8 cellular contexts compared by ENCODE assay signal in genomic region chr1:117534995-117535467, GRCh38.
DNase-seq lines count a peak whose midpoint lies in the region; ATAC-seq and TF ChIP-seq lines count a peak whose summit lies in the region.

No MANE protein-coding gene starts in this region.

- H3K4me1 ChIP-seq in CD4-positive, alpha-beta memory T cell (ENCODE audit: insufficient read depth, low read length) = peaks cover 21% of the 10 kb centered on the region
- H3K4me1 ChIP-seq in upper lobe of right lung = peaks cover 3% of the 10 kb centered on the region

- POLR2A ChIA-PET in CD4-positive, alpha-beta memory T cell (lab: Charles Lee; ENCODE audit: partially characterized antibody) = interaction anchor here (0.7 to 2.9 kb wide), 11 partner anchors 72 to 360 kb away, joined by 3 to 28 read pairs (median 5); partner anchors contain the start of gene TENT5C

- H3K27me3 ChIP-seq in CD4-positive, alpha-beta memory T cell (ENCODE audit: insufficient read depth, low read length) = no peaks in the 10 kb centered on the region
- H3K27me3 ChIP-seq in upper lobe of right lung = no peaks in the 10 kb centered on the region

- no peak for TF ChIP-seq POLR2A in erythroblast (IDR thresholded peaks at IDR 0.05; ENCODE audit: low read length)

- peak overlapping the region in 3 of 7 donors; percentile 23 to 53 (median 27) for H3K27ac Mint-ChIP-seq in CD4-positive, alpha-beta memory T cell
- peak overlapping the region in 1 of 2 donors; percentile 28 for H3K27ac Mint-ChIP-seq in natural killer cell treated with Interleukin-12 subunit alpha and Interleukin-12 subunit beta and Interleukin-15 and Interleukin-18, amount 100 ng/mL, for 72 hours

- H3K27ac ChIP-seq in CD4-positive, alpha-beta memory T cell (ENCODE audit: low read depth, low read length) = no peak overlapping the region
- H3K27ac ChIP-seq in upper lobe of right lung = no peak overlapping the region

- H3K9me3 Mint-ChIP-seq in CD4-positive, alpha-beta memory T cell = no peaks in the 10 kb centered on the region
- no peaks in the 10 kb centered on the region for H3K9me3 Mint-ChIP-seq in natural killer cell treated with Interleukin-12 subunit alpha and Interleukin-12 subunit beta and Interleukin-15 and Interleukin-18, amount 100 ng/mL, for 72 hours

- H3K4me3 Mint-ChIP-seq in CD4-positive, alpha-beta memory T cell = peak overlapping the region in 1 of 8 donors; percentile 21
- H3K4me3 Mint-ChIP-seq in natural killer cell treated with Interleukin-12 subunit alpha and Interleukin-12 subunit beta and Interleukin-15 and Interleukin-18, amount 100 ng/mL, for 72 hours = no peak overlapping the region

- H3K27me3 Mint-ChIP-seq in CD4-positive, alpha-beta memory T cell = no peaks in the 10 kb centered on the region
- H3K27me3 Mint-ChIP-seq in natural killer cell treated with Interleukin-12 subunit alpha and Interleukin-12 subunit beta and Interleukin-15 and Interleukin-18, amount 100 ng/mL, for 72 hours = no peaks in the 10 kb centered on the region

- no peak overlapping the region for H3K4me3 ChIP-seq in CD4-positive, alpha-beta memory T cell (ENCODE audit: low read length in 2 of 2)
- no peak overlapping the region for H3K4me3 ChIP-seq in upper lobe of right lung

- CTCF ChIA-PET in CD4-positive, alpha-beta memory T cell (lab: Charles Lee; ENCODE audit: partially characterized antibody) = interaction anchor here (0.7 to 10.8 kb wide), 61 partner anchors 8 to 406 kb away, joined by 3 to 350 read pairs (median 5); partner anchors contain the start of gene TENT5C

- peak; percentile 81 for ATAC-seq in HG03354 (IDR thresholded peaks at IDR 0.05; ENCODE audit: poor library complexity, severe bottlenecking, unreplicated experiment)
- peak; percentile 86 for ATAC-seq in natural killer cell treated with Interleukin-12 subunit alpha and Interleukin-12 subunit beta and Interleukin-15 and Interleukin-18, amount 100 ng/mL, for 72 hours
- peak; percentile 92 for ATAC-seq in upper lobe of right lung

- intact Hi-C loops in CD4-positive, alpha-beta memory T cell (cut with micrococcal nuclease) = loop anchor here (1.0 kb wide), 4 partner anchors 70 to 223 kb away; no protein-coding TSS in a partner anchor
- intact Hi-C loops in upper lobe of right lung (cut with DNase I) = no loop called here

- no peaks in the 10 kb centered on the region for H3K36me3 ChIP-seq in CD4-positive, alpha-beta memory T cell (ENCODE audit: insufficient read depth, low read length)
- H3K36me3 ChIP-seq in upper lobe of right lung = no peaks in the 10 kb centered on the region

- no peaks in the 10 kb centered on the region for H3K9me3 ChIP-seq in CD4-positive, alpha-beta memory T cell (ENCODE audit: control insufficient read depth in 1 of 2, low read length in 2 of 2)
- no peaks in the 10 kb centered on the region for H3K9me3 ChIP-seq in upper lobe of right lung

- peaks cover 0 to 6% (median 0%) of the 10 kb centered on the region in 4 donors for H3K4me1 Mint-ChIP-seq in CD4-positive, alpha-beta memory T cell
- H3K4me1 Mint-ChIP-seq in natural killer cell treated with Interleukin-12 subunit alpha and Interleukin-12 subunit beta and Interleukin-15 and Interleukin-18, amount 100 ng/mL, for 72 hours (ENCODE audit: low read depth in 2 of 2) = peaks cover 9 to 21% of the 10 kb centered on the region in 2 donors

- peak; percentile 61 to 68 (median 66) for DNase-seq in CD4-positive, alpha-beta memory T cell
- peak; percentile 27 for DNase-seq in GM19238 (ENCODE audit: insufficient read length, low spot score)
- peak; percentile 23 for DNase-seq in NCI-H446 treated with DMSO at 0.1 percent for 48 hours (lab: John Stamatoyannopoulos, UW)
- peak; percentile 18 to 60 for DNase-seq in activated CD4-positive, alpha-beta T cell treated with anti-CD3 and anti-CD28 coated beads, Interleukin-2, amount 50 U/mL, for 24 hours (ENCODE audit: low read depth in 1 of 2, low spot score in 1 of 2)
- DNase-seq in erythroblast (lab: John Stamatoyannopoulos, UW) = peak; percentile 71 to 79
- no peak for DNase-seq in natural killer cell treated with Interleukin-12 subunit alpha and Interleukin-12 subunit beta and Interleukin-15 and Interleukin-18, amount 100 ng/mL, for 72 hours (ENCODE audit: low spot score)
- DNase-seq in upper lobe of right lung = no peak

- no peaks in the 10 kb centered on the region for H3K36me3 Mint-ChIP-seq in CD4-positive, alpha-beta memory T cell
- no peaks in the 10 kb centered on the region for H3K36me3 Mint-ChIP-seq in natural killer cell treated with Interleukin-12 subunit alpha and Interleukin-12 subunit beta and Interleukin-15 and Interleukin-18, amount 100 ng/mL, for 72 hours

- TF ChIP-seq CTCF in upper lobe of right lung (IDR thresholded peaks at IDR 0.05) = peak; percentile 64

Comparison
In these comparisons a context has a peak if more than half of its experiments do, and no peak if none do; other contexts are left out.
1. DNase-seq: peak in CD4-positive, alpha-beta memory T cell (5 of 5), GM19238 (single experiment), NCI-H446 treated with DMSO at 0.1 percent for 48 hours (single experiment), activated CD4-positive, alpha-beta T cell treated with anti-CD3 and anti-CD28 coated beads, Interleukin-2, amount 50 U/mL, for 24 hours (2 of 2) and erythroblast (2 of 2); none in natural killer cell treated with Interleukin-12 subunit alpha and Interleukin-12 subunit beta and Interleukin-15 and Interleukin-18, amount 100 ng/mL, for 72 hours (single experiment) and upper lobe of right lung (single experiment).
2. Peak in every context shown above with its lines, with median percentiles within 50 percentile points of each other: ATAC-seq.